In the genomic region with DNA sequence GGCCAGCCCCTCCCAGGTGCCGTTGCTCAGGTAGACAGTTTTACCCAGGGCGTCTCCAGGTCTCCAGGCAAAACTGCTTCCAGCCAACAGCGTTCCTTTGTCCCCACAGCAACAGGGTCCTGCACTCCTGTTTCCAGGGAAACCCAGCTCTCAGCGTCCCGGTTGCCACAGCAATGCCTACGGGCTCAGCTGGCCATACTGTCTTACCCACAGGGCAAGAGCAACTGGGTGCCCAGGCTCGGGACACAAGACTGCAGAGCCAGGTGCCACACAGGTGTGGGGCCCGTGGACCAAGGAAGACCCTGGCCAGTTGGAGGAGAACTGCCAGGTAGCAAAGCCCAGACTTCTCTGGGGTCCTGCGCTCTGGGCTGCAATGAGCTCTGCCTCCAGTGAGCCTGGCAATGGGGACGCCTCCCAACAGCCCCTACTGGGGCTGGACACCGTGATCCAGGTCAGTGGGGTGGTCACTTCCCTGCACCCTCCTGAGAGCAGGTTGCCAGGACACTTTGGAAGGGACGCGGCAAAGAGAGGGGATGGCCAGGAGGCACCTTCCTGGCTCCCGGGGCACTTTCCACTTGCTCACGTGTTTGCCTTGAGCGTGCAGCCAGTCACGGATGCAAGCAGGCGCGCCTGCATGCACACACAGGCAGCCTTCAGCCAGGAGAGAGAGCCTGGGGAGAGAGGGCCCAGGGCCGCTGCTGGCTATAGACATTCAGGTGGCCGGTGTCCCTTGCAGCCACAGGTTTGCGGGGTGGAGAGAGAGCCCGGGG, we compare ENCODE assay signal across 26 cellular contexts. TPM values are rescaled to one million over a fixed set of nuclear protein-coding genes. Genes with fewer than 3 reads are reported as not detected.
DNase-seq lines count a peak whose midpoint lies in the region; ATAC-seq, FAIRE-seq and TF ChIP-seq lines count a peak whose summit lies in the region.
"Had no signal": no experiment of that assay in that cellular context is flagged by ENCODE, and none has a peak within 500 bp of the region (broad histone marks: within the 10 kb centered on the region; RNA-seq: fewer than 3 reads in every experiment).

Gene CROCC2 (plus strand): TSS at position 196 of the 770 bp plus-strand sequence. CDS start 178 bp downstream, at position 374.

- H3K36me3 ChIP-seq in pancreas: no peaks in the 10 kb centered on the region

- ATAC-seq in esophagus mucosa (peak; percentile 59), pancreas (peak in 3 of 4 donors; percentile 34 to 69 (median 67)), HG03175 (IDR thresholded peaks at IDR 0.05; ENCODE audit: unreplicated experiment) (no peak)
- ATAC-seq: activated CD8-positive, alpha-beta memory T cell treated with anti-CD3 and anti-CD28 coated beads, Interleukin-2, amount 10 ng/mL, durations not matched to agents 7 days and 5 days; CD8-positive, alpha-beta T cell; GM12878 had no signal

- no peak within 1 kb of the TSS for H3K4me3 ChIP-seq in pancreas
- H3K4me3 ChIP-seq: GM12878, GM23248, hepatocyte, SK-N-MC had no signal

- H3K9me3 ChIP-seq in pancreas: no peaks in the 10 kb centered on the region

- TF ChIP-seq CTCF in pancreas (IDR thresholded peaks at IDR 0.05): no peak

- H3K27ac ChIP-seq in pancreas: no peak within 1 kb of the TSS
- H3K27ac ChIP-seq: GM23248, hepatocyte, SK-N-MC had no signal

- peak; percentile 17 to 62 for DNase-seq in NCI-H524 (lab: John Stamatoyannopoulos, UW)
- no peak for DNase-seq in NCI-H524 treated with DMSO at 0.1 percent for 48 hours (lab: John Stamatoyannopoulos, UW)
- peak; percentile 71 for DNase-seq in NCI-H2227 (lab: John Stamatoyannopoulos, UW; ENCODE audit: unreplicated experiment)
- DNase-seq in pancreas: peak in 2 of 6 donors; percentile 8 to 42
- no peak for DNase-seq in stimulated activated CD4-positive, alpha-beta T cell treated with anti-CD3 and anti-CD28 coated beads, Interleukin-4, amount 100 ng/mL, for 4 hours
- DNase-seq in iPS-NIHi7 (ENCODE audit: extremely low spot score): no peak
- DNase-seq: activated CD4-positive, alpha-beta T cell treated with anti-CD3 and anti-CD28 coated beads for 1 hour; activated CD8-positive, alpha-beta memory T cell treated with anti-CD3 and anti-CD28 coated beads, Interleukin-2, amount 10 ng/mL, durations not matched to agents 7 days and 5 days; activated naive CD8-positive, alpha-beta T cell treated with anti-CD3 and anti-CD28 coated beads, Interleukin-2, amount 50 U/mL, for 24 hours; GM23248; kidney glomerular epithelial cell; MV-4-11; occipital lobe; stimulated activated CD4-positive, alpha-beta T cell treated with anti-CD3 and anti-CD28 coated beads, Interleukin-2, amount 100 ng/mL, for 24 hours; T1000 had no signal

- no peak for FAIRE-seq in pancreas (lab: Jason Lieb, UNC)
- FAIRE-seq: G401.6, GM12878 had no signal

- 64 to 71% methylated on average over 19 to 23 of the region's 23 CpGs for WGBS in pancreas, 2 donors

- no peaks in the 10 kb centered on the region for H3K27me3 ChIP-seq in pancreas

- no peaks in the 10 kb centered on the region for H3K4me1 ChIP-seq in pancreas

- intact Hi-C loops in pancreas (cut with DNase I): no loop called here

RNA-seq across cellular contexts. Expression of gene CROCC2, which starts in this region (rescaled TPM):
- 0.12 TPM for total RNA-seq in esophagus mucosa
- under 1 TPM in 1 of 6 donors, not detected in 5; 0.04 TPM for total RNA-seq in pancreas
- under 1 TPM; 0.04 to 0.05 TPM for polyA plus RNA-seq in pancreas
- total RNA-seq: activated CD8-positive, alpha-beta memory T cell treated with anti-CD3 and anti-CD28 coated beads, Interleukin-2, amount 10 ng/mL, durations not matched to agents 7 days and 5 days; activated T-helper 2 cell treated with anti-CD3 and anti-CD28 coated beads, Interferon-gamma antibody, Interleukin-2, Interleukin-4, amounts not matched to agents 10 μg/mL and 5 μg/mL and 100 μg/mL, durations not matched to agents 14 hours and 24 hours and 36 hours; CD8-positive, alpha-beta T cell; GM12878; subcutaneous adipose tissue had no signal
- polyA plus RNA-seq: AG04450, GM12878, GM23248, IgD-negative memory B cell had no signal

Comparison
In these comparisons a context has a peak if more than half of its experiments do, and no peak if none do; other contexts are left out.
1. DNase-seq: peak in NCI-H524 (2 of 2) and NCI-H2227 (single experiment); none in NCI-H524 treated with DMSO at 0.1 percent for 48 hours (single experiment), stimulated activated CD4-positive, alpha-beta T cell treated with anti-CD3 and anti-CD28 coated beads, Interleukin-4, amount 100 ng/mL, for 4 hours (0 of 2) and iPS-NIHi7 (single experiment).
2. Peak in ATAC-seq in esophagus mucosa; RNA of the gene not detected or under 1 TPM.
3. Peak in ATAC-seq in pancreas; RNA of the gene not detected or under 1 TPM.